Comparison of ENCODE assay signal across 8 cellular contexts in genomic region chr16:17396762-17397498, GRCh38.
DNase-seq lines count a peak whose midpoint lies in the region; ATAC-seq, FAIRE-seq and TF ChIP-seq lines count a peak whose summit lies in the region.

No MANE protein-coding gene starts in this region.

- no peak for TF ChIP-seq POLR2A in GM12891 (IDR thresholded peaks at IDR 0.05; ENCODE audit: low read depth, low read length)

- no peak overlapping the region for H3K4me3 Mint-ChIP-seq in activated naive CD8-positive, alpha-beta T cell treated with anti-CD3 and anti-CD28 coated beads, Interleukin-2, amount 50 U/mL, for 24 hours
- H3K4me3 Mint-ChIP-seq in stimulated activated naive B cell treated with anti-CD40 and anti-IgM and Interleukin-4, amounts not matched to agents 10 μg/mL and 1 μg/mL and 100 μg/mL, for 72 hours: no peak overlapping the region

- ATAC-seq in activated naive CD8-positive, alpha-beta T cell treated with anti-CD3 and anti-CD28 coated beads, Interleukin-2, amount 50 U/mL, for 24 hours: no peak
- ATAC-seq in left lung (peak; percentile 87), HG03135 (IDR thresholded peaks at IDR 0.05; ENCODE audit: unreplicated experiment) (no peak)
- no peak for ATAC-seq in stimulated activated naive B cell treated with anti-CD40 and anti-IgM and Interleukin-4, amounts not matched to agents 10 μg/mL and 1 μg/mL and 100 μg/mL, for 72 hours (replicated peaks)

- TF ChIP-seq CTCF in BE2C (IDR thresholded peaks at IDR 0.05; ENCODE audit: low read depth, low read length): no peak
- no peak for TF ChIP-seq CTCF in left lung (IDR thresholded peaks at IDR 0.05)

- H3K36me3 ChIP-seq in BE2C: no peaks in the 10 kb centered on the region
- no peaks in the 10 kb centered on the region for H3K36me3 ChIP-seq in left lung

- no peaks in the 10 kb centered on the region for H3K27me3 Mint-ChIP-seq in activated naive CD8-positive, alpha-beta T cell treated with anti-CD3 and anti-CD28 coated beads, Interleukin-2, amount 50 U/mL, for 24 hours
- H3K27me3 Mint-ChIP-seq in stimulated activated naive B cell treated with anti-CD40 and anti-IgM and Interleukin-4, amounts not matched to agents 10 μg/mL and 1 μg/mL and 100 μg/mL, for 72 hours: no peaks in the 10 kb centered on the region

- H3K36me3 Mint-ChIP-seq in activated naive CD8-positive, alpha-beta T cell treated with anti-CD3 and anti-CD28 coated beads, Interleukin-2, amount 50 U/mL, for 24 hours (ENCODE audit: low read depth): peaks cover 2% of the 10 kb centered on the region
- H3K36me3 Mint-ChIP-seq in stimulated activated naive B cell treated with anti-CD40 and anti-IgM and Interleukin-4, amounts not matched to agents 10 μg/mL and 1 μg/mL and 100 μg/mL, for 72 hours: peaks cover 39 to 46% of the 10 kb centered on the region in 2 donors

- H3K9me3 ChIP-seq in BE2C (no peaks in the 10 kb centered on the region), left lung (no peaks in the 10 kb centered on the region)

- FAIRE-seq in GM12891 (lab: Jason Lieb, UNC): no peak

- peak overlapping the region; percentile 34 for H3K4me3 ChIP-seq in BE2C (ENCODE audit: low read depth, low read length)
- no peak overlapping the region for H3K4me3 ChIP-seq in left lung

- H3K4me1 Mint-ChIP-seq in activated naive CD8-positive, alpha-beta T cell treated with anti-CD3 and anti-CD28 coated beads, Interleukin-2, amount 50 U/mL, for 24 hours: peaks cover 29% of the 10 kb centered on the region
- peaks cover 24 to 48% of the 10 kb centered on the region in 2 donors for H3K4me1 Mint-ChIP-seq in stimulated activated naive B cell treated with anti-CD40 and anti-IgM and Interleukin-4, amounts not matched to agents 10 μg/mL and 1 μg/mL and 100 μg/mL, for 72 hours

- H3K27ac ChIP-seq in left lung: peak overlapping the region; percentile 22 to 52

- peaks cover 5% of the 10 kb centered on the region for H3K9me3 Mint-ChIP-seq in activated naive CD8-positive, alpha-beta T cell treated with anti-CD3 and anti-CD28 coated beads, Interleukin-2, amount 50 U/mL, for 24 hours
- H3K9me3 Mint-ChIP-seq in stimulated activated naive B cell treated with anti-CD40 and anti-IgM and Interleukin-4, amounts not matched to agents 10 μg/mL and 1 μg/mL and 100 μg/mL, for 72 hours: peaks cover 4% of the 10 kb centered on the region in 2 donors

- H3K4me1 ChIP-seq in BE2C: peaks cover 9% of the 10 kb centered on the region
- H3K4me1 ChIP-seq in left lung: peaks cover 21 to 28% of the 10 kb centered on the region in 2 donors

- DNase-seq in BE2C: peak; percentile 55
- DNase-seq in NCI-H1105 (lab: John Stamatoyannopoulos, UW): peak; percentile 89
- no peak for DNase-seq in activated naive CD8-positive, alpha-beta T cell treated with anti-CD3 and anti-CD28 coated beads, Interleukin-2, amount 50 U/mL, for 24 hours
- DNase-seq in left lung: no peak
- DNase-seq in stimulated activated naive B cell treated with anti-CD40 and anti-IgM and Interleukin-4, amounts not matched to agents 10 μg/mL and 1 μg/mL and 100 μg/mL, for 72 hours: no peak
- no peak for DNase-seq in GM12891 (ENCODE audit: insufficient read length, low spot score)
- DNase-seq in HuH-7.5 (ENCODE audit: low spot score): no peak

- H3K27ac Mint-ChIP-seq in activated naive CD8-positive, alpha-beta T cell treated with anti-CD3 and anti-CD28 coated beads, Interleukin-2, amount 50 U/mL, for 24 hours: peak overlapping the region; percentile 59
- H3K27ac Mint-ChIP-seq in stimulated activated naive B cell treated with anti-CD40 and anti-IgM and Interleukin-4, amounts not matched to agents 10 μg/mL and 1 μg/mL and 100 μg/mL, for 72 hours: no peak overlapping the region

- intact Hi-C loops in left lung (cut with DNase I): no loop called here

- H3K27me3 ChIP-seq in BE2C: no peaks in the 10 kb centered on the region
- H3K27me3 ChIP-seq in left lung: no peaks in the 10 kb centered on the region

TF ChIP-seq in GM12891, 5 proteins besides CTCF, POLR2A, EP300 and RAD21:
- TF ChIP-seq PAX5 (IDR thresholded peaks at IDR 0.05; ENCODE audit: insufficient read depth, low read length, severe bottlenecking) (no peak), POLR2AphosphoS5 (IDR thresholded peaks at IDR 0.05; ENCODE audit: low read depth, low read length) (no peak), TAF1 (IDR thresholded peaks at IDR 0.05; ENCODE audit: low read depth, low read length) (no peak), POU2F2 (IDR thresholded peaks at IDR 0.05; ENCODE audit: low read depth, low read length) (no peak), SPI1 (IDR thresholded peaks at IDR 0.05; ENCODE audit: low read depth, low read length) (no peak)

Comparison
In these comparisons a context has a peak if more than half of its experiments do, and no peak if none do; other contexts are left out.
1. DNase-seq: peak in BE2C (single experiment) and NCI-H1105 (single experiment); none in activated naive CD8-positive, alpha-beta T cell treated with anti-CD3 and anti-CD28 coated beads, Interleukin-2, amount 50 U/mL, for 24 hours (single experiment), left lung (0 of 2), stimulated activated naive B cell treated with anti-CD40 and anti-IgM and Interleukin-4, amounts not matched to agents 10 μg/mL and 1 μg/mL and 100 μg/mL, for 72 hours (single experiment), GM12891 (single experiment) and HuH-7.5 (single experiment).